ENCODE assay signal across 8 cellular contexts in genomic region chr1:101235696-101236545, GRCh38. TPM values are rescaled to one million over a fixed set of nuclear protein-coding genes. Genes with fewer than 3 reads are reported as not detected.
DNase-seq lines count a peak whose midpoint lies in the region; ATAC-seq and TF ChIP-seq lines count a peak whose summit lies in the region.

No MANE protein-coding gene starts in this region.

- H3K9ac ChIP-seq in endodermal cell (ENCODE audit: extremely low read depth, low read length, poor library complexity, severe bottlenecking): peak overlapping the region; percentile 41
- peak overlapping the region; percentile 45 for H3K9ac ChIP-seq in mucosa of stomach (ENCODE audit: low read length)

- no peaks in the 10 kb centered on the region for H3K9me3 ChIP-seq in KOPT-K1 (ENCODE audit: insufficient read depth, low read length, poor library complexity, severe bottlenecking)
- no peaks in the 10 kb centered on the region for H3K9me3 ChIP-seq in endodermal cell (ENCODE audit: control insufficient read depth, low read length)
- H3K9me3 ChIP-seq in mucosa of stomach (ENCODE audit: control insufficient read depth, low read length): no peaks in the 10 kb centered on the region

- no peaks in the 10 kb centered on the region for H3K36me3 Mint-ChIP-seq in endodermal cell (ENCODE audit: low read depth)

- peaks cover 17% of the 10 kb centered on the region for H3K4me1 Mint-ChIP-seq in endodermal cell

- TF ChIP-seq CTCF in endodermal cell (conservative IDR thresholded peaks at IDR 0.05): no peak

- DNase-seq in ELR (ENCODE audit: low read depth) (peak; percentile 71), endodermal cell (peak; percentile 85), HT-29 (ENCODE audit: low spot score) (no peak)
- DNase-seq in activated CD8-positive, alpha-beta memory T cell treated with anti-CD3 and anti-CD28 coated beads for 48 hours (ENCODE audit: low read depth in 2 of 3, low spot score in 2 of 3): peak; percentile 39 to 61 (median 59)
- peak; percentile 77 for DNase-seq in stimulated activated naive CD8-positive, alpha-beta T cell treated with anti-CD3 and anti-CD28 coated beads, Interleukin-15, Interleukin-2, amounts not matched to agents 100 U/mL and 50 U/mL, for 24 hours

- H3K27ac Mint-ChIP-seq in endodermal cell: peak overlapping the region; percentile 53

- H3K27me3 ChIP-seq in endodermal cell (ENCODE audit: control insufficient read depth, insufficient read depth, low read length, poor library complexity, severe bottlenecking) (peaks cover 54% of the 10 kb centered on the region), mucosa of stomach (ENCODE audit: control insufficient read depth, insufficient read depth, low read length) (peaks cover 49% of the 10 kb centered on the region)

- 1 to 4% methylated on average over 14 to 44 of the region's 44 CpGs for WGBS in endodermal cell (ENCODE audit: insufficient coverage in 1 of 2, insufficient read length in 1 of 2), 2 experiments

- ATAC-seq in GM21717 (IDR thresholded peaks at IDR 0.05; ENCODE audit: unreplicated experiment): peak; percentile 67
- peak; percentile 62 for ATAC-seq in stimulated activated naive CD8-positive, alpha-beta T cell treated with anti-CD3 and anti-CD28 coated beads, Interleukin-15, Interleukin-2, amounts not matched to agents 100 U/mL and 50 U/mL, for 24 hours

- H3K27ac ChIP-seq in KOPT-K1 (ENCODE audit: low read depth, low read length, poor library complexity, severe bottlenecking) (peak overlapping the region; percentile 89), endodermal cell (ENCODE audit: low read depth, low read length) (peak overlapping the region; percentile 36)

- peaks cover 87% of the 10 kb centered on the region for H3K27me3 Mint-ChIP-seq in endodermal cell (ENCODE audit: insufficient read depth)

- H3K4me1 ChIP-seq in endodermal cell (ENCODE audit: control insufficient read depth, insufficient read depth, low read length) (no peaks in the 10 kb centered on the region), mucosa of stomach (ENCODE audit: control insufficient read depth, insufficient read depth, low read length) (peaks cover 19% of the 10 kb centered on the region)

- H3K4me3 Mint-ChIP-seq in endodermal cell: peak overlapping the region; percentile 74

- peak overlapping the region; percentile 89 for H3K4me3 ChIP-seq in endodermal cell (ENCODE audit: low read length)
- peak overlapping the region; percentile 6 for H3K4me3 ChIP-seq in mucosa of stomach (ENCODE audit: low read length)

- H3K9me3 Mint-ChIP-seq in endodermal cell: no peaks in the 10 kb centered on the region

- H3K36me3 ChIP-seq in KOPT-K1 (ENCODE audit: insufficient read depth, low read length) (peaks cover 21% of the 10 kb centered on the region), endodermal cell (ENCODE audit: control insufficient read depth, insufficient read depth, low read length) (no peaks in the 10 kb centered on the region), mucosa of stomach (ENCODE audit: control insufficient read depth, insufficient read depth, low read length) (no peaks in the 10 kb centered on the region)

RNA-seq across cellular contexts. Expression of gene S1PR1, which starts 0.9 kb away (rescaled TPM):
- under 1 TPM; 0.35 to 0.53 TPM for total RNA-seq in endodermal cell
- 12.1 TPM for polyA plus RNA-seq in endodermal cell (2013, experiment 1 of 2)
- polyA plus RNA-seq in endodermal cell (2013, experiment 2 of 2): 7.9 TPM
- not detected in 2 replicates for total RNA-seq in HT-29 (2014; rRNA removed; shearing (Covaris generic))
